ENCODE assay signal across 1 cellular context in the genomic region with DNA sequence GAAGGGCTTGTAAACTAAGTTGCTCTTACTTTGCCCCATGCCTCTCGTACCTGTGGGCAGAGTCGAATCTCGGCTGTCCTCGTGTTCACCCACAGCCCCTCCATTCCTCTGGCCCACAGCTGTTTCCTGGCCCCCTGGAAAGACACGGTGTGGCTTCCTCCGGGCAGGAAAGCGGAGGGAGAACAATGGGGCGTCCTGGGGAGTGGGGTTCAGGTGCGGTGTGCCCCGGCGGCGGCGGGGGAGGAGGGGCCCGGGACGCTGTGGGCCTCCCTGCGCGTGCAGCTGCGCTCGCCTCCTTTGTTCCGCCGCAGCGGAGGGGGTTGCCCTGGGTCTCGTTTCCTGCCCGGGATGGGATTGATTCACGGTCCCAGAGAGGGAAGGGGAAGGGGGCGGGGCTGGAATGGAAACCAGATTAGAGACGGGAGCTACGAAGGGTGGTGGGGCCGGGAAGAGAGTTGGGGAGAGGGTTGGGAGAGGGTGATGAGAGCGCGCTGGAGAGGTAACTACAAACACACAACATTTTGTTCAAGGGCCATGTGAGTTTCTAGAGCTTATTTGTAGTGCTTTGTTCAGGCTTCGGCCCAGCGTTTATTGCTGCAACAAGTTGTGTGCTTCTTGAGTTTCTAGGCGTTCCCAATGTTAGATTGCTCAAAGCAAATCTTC.
TF ChIP-seq lines count a peak whose summit lies in the region.

No MANE protein-coding gene starts in this region.

TF ChIP-seq in WTC11, 78 proteins besides CTCF, POLR2A, EP300 and RAD21 (continued from another document):
- TF ChIP-seq, protein P1, sequence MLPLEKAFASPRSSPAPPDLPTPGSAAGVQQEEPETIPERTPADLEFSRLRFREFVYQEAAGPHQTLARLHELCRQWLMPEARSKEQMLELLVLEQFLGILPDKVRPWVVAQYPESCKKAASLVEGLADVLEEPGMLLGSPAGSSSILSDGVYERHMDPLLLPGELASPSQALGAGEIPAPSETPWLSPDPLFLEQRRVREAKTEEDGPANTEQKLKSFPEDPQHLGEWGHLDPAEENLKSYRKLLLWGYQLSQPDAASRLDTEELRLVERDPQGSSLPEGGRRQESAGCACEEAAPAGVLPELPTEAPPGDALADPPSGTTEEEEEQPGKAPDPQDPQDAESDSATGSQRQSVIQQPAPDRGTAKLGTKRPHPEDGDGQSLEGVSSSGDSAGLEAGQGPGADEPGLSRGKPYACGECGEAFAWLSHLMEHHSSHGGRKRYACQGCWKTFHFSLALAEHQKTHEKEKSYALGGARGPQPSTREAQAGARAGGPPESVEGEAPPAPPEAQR (CRISPR knock-in tag; IDR thresholded peaks at IDR 0.05): no peak
- TF ChIP-seq ZBTB21 (CRISPR knock-in tag; IDR thresholded peaks at IDR 0.05; ENCODE audit: borderline replicate concordance): peak; percentile 52; the same call in 1 of the 2 replicates
- TF ChIP-seq KAT7 (CRISPR knock-in tag; IDR thresholded peaks at IDR 0.05; ENCODE audit: borderline replicate concordance): 0 out of 2 replicates have a peak, but pooled peaks have one; percentile 40
- peak; percentile 77; the same call in 1 of the 2 replicates for TF ChIP-seq FOXK1 (CRISPR knock-in tag; IDR thresholded peaks at IDR 0.05)
- no peak for TF ChIP-seq ZNF671 (CRISPR knock-in tag; IDR thresholded peaks at IDR 0.05)
- no peak for TF ChIP-seq ESRRA (CRISPR knock-in tag; IDR thresholded peaks at IDR 0.05; ENCODE audit: borderline replicate concordance)
- no peak for TF ChIP-seq GRHL2 (CRISPR knock-in tag; IDR thresholded peaks at IDR 0.05; ENCODE audit: insufficient replicate concordance, severe bottlenecking)
- TF ChIP-seq, protein P2, sequence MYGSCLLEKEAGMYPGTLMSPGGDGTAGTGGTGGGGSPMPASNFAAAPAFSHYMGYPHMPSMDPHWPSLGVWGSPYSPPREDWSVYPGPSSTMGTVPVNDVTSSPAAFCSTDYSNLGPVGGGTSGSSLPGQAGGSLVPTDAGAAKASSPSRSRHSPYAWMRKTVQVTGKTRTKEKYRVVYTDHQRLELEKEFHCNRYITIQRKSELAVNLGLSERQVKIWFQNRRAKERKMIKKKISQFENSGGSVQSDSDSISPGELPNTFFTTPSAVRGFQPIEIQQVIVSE (CRISPR knock-in tag; IDR thresholded peaks at IDR 0.05; ENCODE audit: borderline replicate concordance): no peak
- TF ChIP-seq, protein P3, sequence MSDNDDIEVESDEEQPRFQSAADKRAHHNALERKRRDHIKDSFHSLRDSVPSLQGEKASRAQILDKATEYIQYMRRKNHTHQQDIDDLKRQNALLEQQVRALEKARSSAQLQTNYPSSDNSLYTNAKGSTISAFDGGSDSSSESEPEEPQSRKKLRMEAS (CRISPR knock-in tag; IDR thresholded peaks at IDR 0.05): peak; percentile 75
- TF ChIP-seq, protein P4, sequence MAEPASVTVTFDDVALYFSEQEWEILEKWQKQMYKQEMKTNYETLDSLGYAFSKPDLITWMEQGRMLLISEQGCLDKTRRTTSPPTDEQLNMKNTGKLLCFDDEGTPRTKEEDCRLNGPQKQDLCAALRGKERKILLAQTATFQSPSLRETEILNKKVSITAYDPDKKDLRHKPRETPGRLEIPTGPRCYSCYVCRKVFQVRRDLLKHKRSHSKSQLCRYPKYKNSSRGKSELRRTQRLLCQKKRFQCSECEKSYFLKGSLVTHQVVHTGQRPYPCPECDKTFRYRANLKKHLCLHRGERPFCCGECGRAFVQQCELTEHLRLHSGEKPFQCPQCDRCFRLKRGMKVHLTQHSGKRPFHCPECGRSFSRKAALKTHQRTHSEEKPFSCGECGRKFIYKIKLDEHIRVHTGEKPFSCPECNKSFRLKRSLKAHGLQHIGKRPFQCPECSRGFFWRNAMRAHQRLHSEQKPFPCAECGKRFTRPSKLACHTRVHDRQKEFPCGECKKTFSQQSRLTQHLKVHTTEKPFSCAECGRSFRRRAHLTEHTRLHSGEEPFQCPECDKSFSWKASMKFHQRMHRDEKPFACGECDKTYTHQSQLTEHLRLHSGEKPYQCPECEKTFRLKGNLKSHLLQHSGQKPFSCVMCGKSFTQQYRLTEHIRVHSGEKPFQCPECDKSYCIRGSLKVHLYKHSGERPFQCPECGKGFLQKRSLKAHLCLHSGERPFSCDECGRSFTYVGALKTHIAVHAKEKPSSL (CRISPR knock-in tag; conservative IDR thresholded peaks at IDR 0.05): no peak
- TF ChIP-seq, protein P5, sequence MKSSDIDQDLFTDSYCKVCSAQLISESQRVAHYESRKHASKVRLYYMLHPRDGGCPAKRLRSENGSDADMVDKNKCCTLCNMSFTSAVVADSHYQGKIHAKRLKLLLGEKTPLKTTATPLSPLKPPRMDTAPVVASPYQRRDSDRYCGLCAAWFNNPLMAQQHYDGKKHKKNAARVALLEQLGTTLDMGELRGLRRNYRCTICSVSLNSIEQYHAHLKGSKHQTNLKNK (CRISPR knock-in tag; IDR thresholded peaks at IDR 0.05): no peak
- no peak for TF ChIP-seq NR2C2 (CRISPR knock-in tag; IDR thresholded peaks at IDR 0.05)
- TF ChIP-seq, protein P6, sequence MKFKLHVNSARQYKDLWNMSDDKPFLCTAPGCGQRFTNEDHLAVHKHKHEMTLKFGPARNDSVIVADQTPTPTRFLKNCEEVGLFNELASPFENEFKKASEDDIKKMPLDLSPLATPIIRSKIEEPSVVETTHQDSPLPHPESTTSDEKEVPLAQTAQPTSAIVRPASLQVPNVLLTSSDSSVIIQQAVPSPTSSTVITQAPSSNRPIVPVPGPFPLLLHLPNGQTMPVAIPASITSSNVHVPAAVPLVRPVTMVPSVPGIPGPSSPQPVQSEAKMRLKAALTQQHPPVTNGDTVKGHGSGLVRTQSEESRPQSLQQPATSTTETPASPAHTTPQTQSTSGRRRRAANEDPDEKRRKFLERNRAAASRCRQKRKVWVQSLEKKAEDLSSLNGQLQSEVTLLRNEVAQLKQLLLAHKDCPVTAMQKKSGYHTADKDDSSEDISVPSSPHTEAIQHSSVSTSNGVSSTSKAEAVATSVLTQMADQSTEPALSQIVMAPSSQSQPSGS (CRISPR knock-in tag; IDR thresholded peaks at IDR 0.05; ENCODE audit: borderline replicate concordance, low read depth): no peak
- peak; percentile 66; the same call in 1 of the 2 replicates for TF ChIP-seq TEAD1 (CRISPR knock-in tag; IDR thresholded peaks at IDR 0.05)
- no peak for TF ChIP-seq SOX15 (CRISPR knock-in tag; IDR thresholded peaks at IDR 0.05)
- TF ChIP-seq, protein P7, sequence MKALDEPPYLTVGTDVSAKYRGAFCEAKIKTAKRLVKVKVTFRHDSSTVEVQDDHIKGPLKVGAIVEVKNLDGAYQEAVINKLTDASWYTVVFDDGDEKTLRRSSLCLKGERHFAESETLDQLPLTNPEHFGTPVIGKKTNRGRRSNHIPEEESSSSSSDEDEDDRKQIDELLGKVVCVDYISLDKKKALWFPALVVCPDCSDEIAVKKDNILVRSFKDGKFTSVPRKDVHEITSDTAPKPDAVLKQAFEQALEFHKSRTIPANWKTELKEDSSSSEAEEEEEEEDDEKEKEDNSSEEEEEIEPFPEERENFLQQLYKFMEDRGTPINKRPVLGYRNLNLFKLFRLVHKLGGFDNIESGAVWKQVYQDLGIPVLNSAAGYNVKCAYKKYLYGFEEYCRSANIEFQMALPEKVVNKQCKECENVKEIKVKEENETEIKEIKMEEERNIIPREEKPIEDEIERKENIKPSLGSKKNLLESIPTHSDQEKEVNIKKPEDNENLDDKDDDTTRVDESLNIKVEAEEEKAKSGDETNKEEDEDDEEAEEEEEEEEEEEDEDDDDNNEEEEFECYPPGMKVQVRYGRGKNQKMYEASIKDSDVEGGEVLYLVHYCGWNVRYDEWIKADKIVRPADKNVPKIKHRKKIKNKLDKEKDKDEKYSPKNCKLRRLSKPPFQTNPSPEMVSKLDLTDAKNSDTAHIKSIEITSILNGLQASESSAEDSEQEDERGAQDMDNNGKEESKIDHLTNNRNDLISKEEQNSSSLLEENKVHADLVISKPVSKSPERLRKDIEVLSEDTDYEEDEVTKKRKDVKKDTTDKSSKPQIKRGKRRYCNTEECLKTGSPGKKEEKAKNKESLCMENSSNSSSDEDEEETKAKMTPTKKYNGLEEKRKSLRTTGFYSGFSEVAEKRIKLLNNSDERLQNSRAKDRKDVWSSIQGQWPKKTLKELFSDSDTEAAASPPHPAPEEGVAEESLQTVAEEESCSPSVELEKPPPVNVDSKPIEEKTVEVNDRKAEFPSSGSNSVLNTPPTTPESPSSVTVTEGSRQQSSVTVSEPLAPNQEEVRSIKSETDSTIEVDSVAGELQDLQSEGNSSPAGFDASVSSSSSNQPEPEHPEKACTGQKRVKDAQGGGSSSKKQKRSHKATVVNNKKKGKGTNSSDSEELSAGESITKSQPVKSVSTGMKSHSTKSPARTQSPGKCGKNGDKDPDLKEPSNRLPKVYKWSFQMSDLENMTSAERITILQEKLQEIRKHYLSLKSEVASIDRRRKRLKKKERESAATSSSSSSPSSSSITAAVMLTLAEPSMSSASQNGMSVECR (CRISPR knock-in tag; IDR thresholded peaks at IDR 0.05; ENCODE audit: borderline replicate concordance): peak; percentile 80; the same call in 1 of the 2 replicates
- peak; percentile 34; the same call in 1 of the 2 replicates for TF ChIP-seq TP53 (CRISPR knock-in tag; IDR thresholded peaks at IDR 0.05)
- TF ChIP-seq CREB1 (CRISPR knock-in tag; IDR thresholded peaks at IDR 0.05): no peak
- 0 out of 2 replicates have a peak, but pooled peaks have one; percentile 37 for TF ChIP-seq EMX1 (CRISPR knock-in tag; IDR thresholded peaks at IDR 0.05)
- TF ChIP-seq, protein P8, sequence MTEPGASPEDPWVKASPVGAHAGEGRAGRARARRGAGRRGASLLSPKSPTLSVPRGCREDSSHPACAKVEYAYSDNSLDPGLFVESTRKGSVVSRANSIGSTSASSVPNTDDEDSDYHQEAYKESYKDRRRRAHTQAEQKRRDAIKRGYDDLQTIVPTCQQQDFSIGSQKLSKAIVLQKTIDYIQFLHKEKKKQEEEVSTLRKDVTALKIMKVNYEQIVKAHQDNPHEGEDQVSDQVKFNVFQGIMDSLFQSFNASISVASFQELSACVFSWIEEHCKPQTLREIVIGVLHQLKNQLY (CRISPR knock-in tag; IDR thresholded peaks at IDR 0.05): no peak
- TF ChIP-seq, protein P9, sequence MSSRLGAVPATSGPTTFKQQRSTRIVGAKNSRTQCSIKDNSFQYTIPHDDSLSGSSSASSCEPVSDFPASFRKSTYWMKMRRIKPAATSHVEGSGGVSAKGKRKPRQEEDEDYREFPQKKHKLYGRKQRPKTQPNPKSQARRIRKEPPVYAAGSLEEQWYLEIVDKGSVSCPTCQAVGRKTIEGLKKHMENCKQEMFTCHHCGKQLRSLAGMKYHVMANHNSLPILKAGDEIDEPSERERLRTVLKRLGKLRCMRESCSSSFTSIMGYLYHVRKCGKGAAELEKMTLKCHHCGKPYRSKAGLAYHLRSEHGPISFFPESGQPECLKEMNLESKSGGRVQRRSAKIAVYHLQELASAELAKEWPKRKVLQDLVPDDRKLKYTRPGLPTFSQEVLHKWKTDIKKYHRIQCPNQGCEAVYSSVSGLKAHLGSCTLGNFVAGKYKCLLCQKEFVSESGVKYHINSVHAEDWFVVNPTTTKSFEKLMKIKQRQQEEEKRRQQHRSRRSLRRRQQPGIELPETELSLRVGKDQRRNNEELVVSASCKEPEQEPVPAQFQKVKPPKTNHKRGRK (CRISPR knock-in tag; IDR thresholded peaks at IDR 0.05; ENCODE audit: borderline replicate concordance): no peak
- peak; percentile 30; the same call in 1 of the 2 replicates for TF ChIP-seq ZNF219 (CRISPR knock-in tag; IDR thresholded peaks at IDR 0.05; ENCODE audit: borderline replicate concordance)
- TF ChIP-seq, protein P10, sequence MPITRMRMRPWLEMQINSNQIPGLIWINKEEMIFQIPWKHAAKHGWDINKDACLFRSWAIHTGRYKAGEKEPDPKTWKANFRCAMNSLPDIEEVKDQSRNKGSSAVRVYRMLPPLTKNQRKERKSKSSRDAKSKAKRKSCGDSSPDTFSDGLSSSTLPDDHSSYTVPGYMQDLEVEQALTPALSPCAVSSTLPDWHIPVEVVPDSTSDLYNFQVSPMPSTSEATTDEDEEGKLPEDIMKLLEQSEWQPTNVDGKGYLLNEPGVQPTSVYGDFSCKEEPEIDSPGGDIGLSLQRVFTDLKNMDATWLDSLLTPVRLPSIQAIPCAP (CRISPR knock-in tag; IDR thresholded peaks at IDR 0.05): no peak
- TF ChIP-seq ZNF423 (CRISPR knock-in tag; IDR thresholded peaks at IDR 0.05): peak; percentile 93
- no peak; the same call in 1 of the 2 replicates for TF ChIP-seq ATF1 (CRISPR knock-in tag; IDR thresholded peaks at IDR 0.05)
TF ChIP-seq in WTC11: peak in this region for 26.
